8 cellular contexts compared by ENCODE assay signal in genomic region chr6:158999154-158999668, GRCh38. TPM values are rescaled to one million over a fixed set of nuclear protein-coding genes. Genes with fewer than 3 reads are reported as not detected.
DNase-seq lines count a peak whose midpoint lies in the region; ATAC-seq and TF ChIP-seq lines count a peak whose summit lies in the region.

No MANE protein-coding gene starts in this region.

- H3K27me3 ChIP-seq in OCI-LY1 (ENCODE audit: insufficient read depth, low read length): no peaks in the 10 kb centered on the region
- H3K27me3 ChIP-seq in ectodermal cell (ENCODE audit: control insufficient read depth, insufficient read depth, low read length, poor library complexity, severe bottlenecking): peaks cover 3% of the 10 kb centered on the region

- ATAC-seq in GM18519 (IDR thresholded peaks at IDR 0.05; ENCODE audit: low FRiP score, unreplicated experiment) (peak; percentile 16), HG02588 (IDR thresholded peaks at IDR 0.05; ENCODE audit: unreplicated experiment) (peak; percentile 26)

- TF ChIP-seq CTCF in OCI-LY1 (IDR thresholded peaks at IDR 0.05; ENCODE audit: low read length): no peak

- H3K9ac ChIP-seq in OCI-LY1 (ENCODE audit: low read length): peak overlapping the region; percentile 90

- H3K36me3 ChIP-seq in OCI-LY1 (ENCODE audit: insufficient read depth, low read length): peaks cover 4% of the 10 kb centered on the region; the same call in 1 of the 2 replicates
- H3K36me3 ChIP-seq in ectodermal cell (ENCODE audit: control insufficient read depth, insufficient read depth, low read length): no peaks in the 10 kb centered on the region

- no peaks in the 10 kb centered on the region for H3F3A ChIP-seq in OCI-LY1 (ENCODE audit: insufficient read depth, low read length)

- H3K79me2 ChIP-seq in OCI-LY1 (ENCODE audit: insufficient read depth, low read length): no peaks in the 10 kb centered on the region

- peak overlapping the region; percentile 80 for H3K4me3 ChIP-seq in OCI-LY1 (ENCODE audit: low read depth, low read length, poor library complexity, severe bottlenecking)
- H3K4me3 ChIP-seq in ectodermal cell (ENCODE audit: insufficient read depth, low read depth, low read length): peak overlapping the region; percentile 72

- no peak overlapping the region for H2AFZ ChIP-seq in OCI-LY1 (ENCODE audit: low read length)

- H3K4me1 ChIP-seq in OCI-LY1 (ENCODE audit: insufficient read depth, low read length, severe bottlenecking) (peaks cover 21% of the 10 kb centered on the region), ectodermal cell (ENCODE audit: control insufficient read depth, insufficient read depth, low read length) (no peaks in the 10 kb centered on the region)

- 4% methylated on average over 26 of the region's 26 CpGs for WGBS in ectodermal cell, 2 experiments

- H3K9me2 ChIP-seq in OCI-LY1 (ENCODE audit: low read depth, low read length): no peaks in the 10 kb centered on the region

- DNase-seq in myocyte (ENCODE audit: low read depth) (peak; percentile 17), NCI-H82 (lab: John Stamatoyannopoulos, UW) (no peak), cerebellar cortex (ENCODE audit: low spot score) (no peak)
- DNase-seq in stimulated activated naive CD4-positive, alpha-beta T cell treated with Interleukin-2 at 50 U/mL for 16 hours (lab: John Stamatoyannopoulos, UW): no peak

- H4K20me1 ChIP-seq in OCI-LY1 (ENCODE audit: insufficient read depth, low read length): no peaks in the 10 kb centered on the region

- H3K9me3 ChIP-seq in OCI-LY1 (ENCODE audit: low read length) (no peaks in the 10 kb centered on the region), ectodermal cell (ENCODE audit: control insufficient read depth, low read length) (no peaks in the 10 kb centered on the region)

- peak overlapping the region; percentile 37 for H3K27ac ChIP-seq in OCI-LY1 (ENCODE audit: low read depth, low read length, poor library complexity, severe bottlenecking)
- H3K27ac ChIP-seq in ectodermal cell (ENCODE audit: insufficient read depth, low read depth, low read length, poor library complexity, severe bottlenecking): no peak overlapping the region

- H3K4me2 ChIP-seq in OCI-LY1 (ENCODE audit: low read length): peak overlapping the region; percentile 88

RNA-seq across cellular contexts. Expression of gene RSPH3, which starts 0.8 kb away (rescaled TPM):
- 4.8 TPM for polyA plus RNA-seq in ectodermal cell (2013, experiment 1 of 4)
- 4.9 TPM for polyA plus RNA-seq in ectodermal cell (2013, experiment 2 of 4)
- 3.7 TPM for polyA plus RNA-seq in ectodermal cell (2013, experiment 3 of 4)
- polyA plus RNA-seq in ectodermal cell (2013, experiment 4 of 4): 4.9 TPM
- 6.6 and 8.8 TPM in 2 replicates for total RNA-seq in myocyte
- 6.6 TPM for polyA plus RNA-seq in myocyte (2012)

RNA-seq across cellular contexts. Expression of gene TAGAP, which starts 45.6 kb away (rescaled TPM):
- polyA plus RNA-seq in ectodermal cell (2013, experiment 1 of 4): not detected
- polyA plus RNA-seq in ectodermal cell (2013, experiment 2 of 4): not detected
- not detected for polyA plus RNA-seq in ectodermal cell (2013, experiment 3 of 4)
- not detected for polyA plus RNA-seq in ectodermal cell (2013, experiment 4 of 4)
- 0.05 and 0.10 TPM in 2 replicates for total RNA-seq in myocyte
- polyA plus RNA-seq in myocyte (2012): 0.16 TPM
